ENCODE assay signal across 27 cellular contexts in genomic region chr5:36953043-36953442, GRCh38.
DNase-seq lines count a peak whose midpoint lies in the region; ATAC-seq, FAIRE-seq and TF ChIP-seq lines count a peak whose summit lies in the region.
"Had no signal": no experiment of that assay in that cellular context is flagged by ENCODE, and none has a peak within 500 bp of the region (broad histone marks: within the 10 kb centered on the region; RNA-seq: fewer than 3 reads in every experiment).

No MANE protein-coding gene starts in this region.

- H3K36me3 Mint-ChIP-seq in WTC11 (peaks cover 14% of the 10 kb centered on the region), nephron progenitor cell (ENCODE audit: low read depth) (peaks cover 41% of the 10 kb centered on the region)

- no peaks in the 10 kb centered on the region for H3K9me1 ChIP-seq in keratinocyte (ENCODE audit: control insufficient read depth, extremely low read depth, insufficient read depth, low read length)

- DNase-seq in H54 (ENCODE audit: insufficient read length, low spot score), result no peak
- no peak for DNase-seq in WTC11 (ENCODE audit: low spot score)
- DNase-seq in keratinocyte (ENCODE audit: low read depth, low spot score), result no peak
- no peak for DNase-seq in nephron progenitor cell
- DNase-seq in SKM-1 treated with dmso at 0.1 percent for 144 hours (lab: John Stamatoyannopoulos, UW; ENCODE audit: unreplicated experiment), result no peak
- no peak for DNase-seq in MG63
- no peak for DNase-seq in GDM1 (lab: John Stamatoyannopoulos, UW)
- DNase-seq: ACHN; BE2C; C1 segment of cervical spinal cord; CD4-positive, alpha-beta memory T cell; CD4-positive, CD25-positive, alpha-beta regulatory T cell; CD8-positive, alpha-beta memory T cell; COR-L47; DMS 273 treated with DMSO at 0.1 percent for 48 hours; DMS153; DMS53; DMS79; DND-41; EL; GF-D8 had no signal

- H3K27me3 ChIP-seq in keratinocyte (ENCODE audit: control insufficient read depth, extremely low read depth, insufficient read depth, low read length) (no peaks in the 10 kb centered on the region), MG63 (no peaks in the 10 kb centered on the region)
- H3K27me3 ChIP-seq: BE2C, BLaER1 had no signal

- ATAC-seq in WTC11 (no peak), GM21360 (IDR thresholded peaks at IDR 0.05; ENCODE audit: unreplicated experiment) (no peak)
- ATAC-seq: A549 had no signal

- H2AFZ ChIP-seq in keratinocyte (ENCODE audit: control insufficient read depth, low read length), result no peak overlapping the region

- no peaks in the 10 kb centered on the region for H4K20me1 ChIP-seq in keratinocyte (ENCODE audit: control insufficient read depth, extremely low read depth, insufficient read depth, low read length)

- dilution Hi-C loops in keratinocyte (cut with MboI; ENCODE audit: extremely low pct_ligation_motif_present, low sequenced_read_pairs), result no loop called here

- H3K9ac ChIP-seq in keratinocyte (ENCODE audit: control insufficient read depth, extremely low read depth, insufficient read depth, low read length), result no peak overlapping the region
- H3K9ac ChIP-seq: BLaER1 had no signal

- no peaks in the 10 kb centered on the region for H3K9me3 ChIP-seq in keratinocyte (ENCODE audit: control insufficient read depth, low read depth, low read length)
- H3K9me3 ChIP-seq in MG63, result no peaks in the 10 kb centered on the region
- H3K9me3 ChIP-seq: A549, BE2C, BLaER1 had no signal

- FAIRE-seq in H54 (lab: Jason Lieb, UNC) (peak; percentile 70), keratinocyte (lab: Jason Lieb, UNC) (peak; percentile 13)
- FAIRE-seq: A549, GM12891 had no signal

- no peak overlapping the region for H3K4me2 ChIP-seq in keratinocyte (ENCODE audit: control insufficient read depth, extremely low read depth, insufficient read depth, low read depth, low read length)
- H3K4me2 ChIP-seq: A549, BLaER1 had no signal

- H3K4me1 Mint-ChIP-seq in WTC11 (peaks cover 4% of the 10 kb centered on the region), nephron progenitor cell (peaks cover 6% of the 10 kb centered on the region)

- H3K4me1 ChIP-seq in keratinocyte (ENCODE audit: control insufficient read depth, extremely low read depth, insufficient read depth, low read length), result peaks cover 36% of the 10 kb centered on the region
- H3K4me1 ChIP-seq: BE2C had no signal

- CTCF ChIA-PET in WTC11 (lab: Charles Lee), result interaction anchor here (1.8 kb wide), 1 partner anchor 8 kb away, joined by 5 read pairs; no protein-coding TSS in a partner anchor

- no peaks in the 10 kb centered on the region for H3K9me3 Mint-ChIP-seq in WTC11
- no peaks in the 10 kb centered on the region for H3K9me3 Mint-ChIP-seq in nephron progenitor cell
- H3K9me3 Mint-ChIP-seq: CD14-positive monocyte; CD4-positive, alpha-beta memory T cell; CD4-positive, CD25-positive, alpha-beta regulatory T cell; CD8-positive, alpha-beta memory T cell had no signal

- no peak for TF ChIP-seq CTCF in WTC11 (IDR thresholded peaks at IDR 0.05)
- no peak for TF ChIP-seq CTCF in keratinocyte (optimal IDR thresholded peaks at IDR 0.05 in 1 of 3, IDR thresholded peaks at IDR 0.05 in 1 of 3, conservative IDR thresholded peaks at IDR 0.05 in 1 of 3; ENCODE audit: extremely low read depth in 1 of 3, insufficient read depth in 2 of 3, low read length in 3 of 3)
- no peak for TF ChIP-seq CTCF in nephron progenitor cell (IDR thresholded peaks at IDR 0.05)

- no peak overlapping the region for H3K27ac ChIP-seq in keratinocyte (ENCODE audit: control insufficient read depth, insufficient read depth, low read length)
- H3K27ac ChIP-seq: 22Rv1, A549, BLaER1 had no signal

- H3K79me2 ChIP-seq in keratinocyte (ENCODE audit: control insufficient read depth, insufficient read depth, low read length), result peaks cover 58% of the 10 kb centered on the region

- H3K4me3 ChIP-seq in keratinocyte (ENCODE audit: control insufficient read depth in 2 of 3, extremely low read depth in 1 of 3, insufficient read depth in 2 of 3, low read depth in 1 of 3, low read length in 3 of 3) (no peak overlapping the region), MG63 (no peak overlapping the region)
- H3K4me3 ChIP-seq: A549, BLaER1 had no signal

- H3K27ac Mint-ChIP-seq in WTC11, result peak overlapping the region; percentile 46; the same call in 1 of the 2 replicates
- peak overlapping the region; percentile 34 for H3K27ac Mint-ChIP-seq in nephron progenitor cell
- H3K27ac Mint-ChIP-seq: CD14-positive monocyte had no signal

- POLR2A ChIA-PET in WTC11 (lab: Charles Lee), result interaction anchor here (0.6 kb wide), 1 partner anchor 15 kb away, joined by 5 read pairs; no protein-coding TSS in a partner anchor

- H3K4me3 Mint-ChIP-seq in WTC11, result no peak overlapping the region
- no peak overlapping the region for H3K4me3 Mint-ChIP-seq in nephron progenitor cell
- H3K4me3 Mint-ChIP-seq: CD14-positive monocyte; CD4-positive, alpha-beta memory T cell; CD4-positive, CD25-positive, alpha-beta regulatory T cell; CD8-positive, alpha-beta memory T cell had no signal

- no peaks in the 10 kb centered on the region for H3K27me3 Mint-ChIP-seq in WTC11 (ENCODE audit: low read depth)
- no peaks in the 10 kb centered on the region for H3K27me3 Mint-ChIP-seq in nephron progenitor cell (ENCODE audit: low read depth, poor library complexity)
- H3K27me3 Mint-ChIP-seq: CD4-positive, alpha-beta memory T cell; CD4-positive, CD25-positive, alpha-beta regulatory T cell; CD8-positive, alpha-beta memory T cell had no signal

- H3K36me3 ChIP-seq in keratinocyte (ENCODE audit: control insufficient read depth in 2 of 2, extremely low read depth in 1 of 2, insufficient read depth in 2 of 2, low read length in 2 of 2) (no peaks in the 10 kb centered on the region), MG63 (peaks cover 6% of the 10 kb centered on the region; the same call in 1 of the 2 replicates)

- TF ChIP-seq POLR2A in H54 (IDR thresholded peaks at IDR 0.05; ENCODE audit: low read depth, low read length), result no peak

TF ChIP-seq in WTC11, 78 proteins besides CTCF, POLR2A, EP300 and RAD21 (continues in another document):
- TF ChIP-seq FOXJ3 (CRISPR knock-in tag; IDR thresholded peaks at IDR 0.05; ENCODE audit: borderline replicate concordance) (no peak), TEAD4 (CRISPR knock-in tag; IDR thresholded peaks at IDR 0.05) (no peak), CBFB (CRISPR knock-in tag; IDR thresholded peaks at IDR 0.05; ENCODE audit: low read depth) (no peak), CREB1 (CRISPR knock-in tag; IDR thresholded peaks at IDR 0.05) (no peak), TP53 (CRISPR knock-in tag; IDR thresholded peaks at IDR 0.05) (no peak), ZNF396 (CRISPR knock-in tag; IDR thresholded peaks at IDR 0.05; ENCODE audit: borderline replicate concordance) (no peak), MLX (CRISPR knock-in tag; IDR thresholded peaks at IDR 0.05) (no peak), AR (CRISPR knock-in tag; IDR thresholded peaks at IDR 0.05) (no peak), ZNF423 (CRISPR knock-in tag; IDR thresholded peaks at IDR 0.05) (no peak), GABPB1 (CRISPR knock-in tag; IDR thresholded peaks at IDR 0.05) (no peak), ZNF512 (CRISPR knock-in tag; IDR thresholded peaks at IDR 0.05; ENCODE audit: borderline replicate concordance) (no peak), ZNF121 (CRISPR knock-in tag; IDR thresholded peaks at IDR 0.05) (no peak)
